Comparison of ENCODE assay signal across 1 cellular context in the genomic region with DNA sequence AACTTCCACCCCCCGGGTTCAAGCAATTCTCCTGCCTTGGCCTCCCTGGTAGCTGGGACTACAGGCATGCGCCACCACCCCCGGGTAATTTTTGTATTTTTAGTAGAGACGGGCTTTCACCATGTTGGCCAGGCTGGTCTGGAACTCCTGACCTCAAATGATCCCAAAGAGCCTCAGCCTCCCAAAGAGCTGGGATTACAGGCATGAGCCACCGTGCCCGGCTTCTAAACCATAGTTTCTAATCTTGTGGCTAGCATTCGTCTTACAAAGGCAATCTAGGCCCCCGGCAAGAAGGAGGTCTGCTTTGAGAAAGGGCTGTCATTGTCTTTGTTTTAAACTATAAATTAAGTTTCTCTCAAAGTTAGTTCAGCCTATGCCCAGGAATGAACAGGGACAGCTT.
TF ChIP-seq lines count a peak whose summit lies in the region.

No MANE protein-coding gene starts in this region.

TF ChIP-seq in H1, 55 proteins besides CTCF, POLR2A, EP300 and RAD21 (continued from another document):
- TF ChIP-seq, protein P1, sequence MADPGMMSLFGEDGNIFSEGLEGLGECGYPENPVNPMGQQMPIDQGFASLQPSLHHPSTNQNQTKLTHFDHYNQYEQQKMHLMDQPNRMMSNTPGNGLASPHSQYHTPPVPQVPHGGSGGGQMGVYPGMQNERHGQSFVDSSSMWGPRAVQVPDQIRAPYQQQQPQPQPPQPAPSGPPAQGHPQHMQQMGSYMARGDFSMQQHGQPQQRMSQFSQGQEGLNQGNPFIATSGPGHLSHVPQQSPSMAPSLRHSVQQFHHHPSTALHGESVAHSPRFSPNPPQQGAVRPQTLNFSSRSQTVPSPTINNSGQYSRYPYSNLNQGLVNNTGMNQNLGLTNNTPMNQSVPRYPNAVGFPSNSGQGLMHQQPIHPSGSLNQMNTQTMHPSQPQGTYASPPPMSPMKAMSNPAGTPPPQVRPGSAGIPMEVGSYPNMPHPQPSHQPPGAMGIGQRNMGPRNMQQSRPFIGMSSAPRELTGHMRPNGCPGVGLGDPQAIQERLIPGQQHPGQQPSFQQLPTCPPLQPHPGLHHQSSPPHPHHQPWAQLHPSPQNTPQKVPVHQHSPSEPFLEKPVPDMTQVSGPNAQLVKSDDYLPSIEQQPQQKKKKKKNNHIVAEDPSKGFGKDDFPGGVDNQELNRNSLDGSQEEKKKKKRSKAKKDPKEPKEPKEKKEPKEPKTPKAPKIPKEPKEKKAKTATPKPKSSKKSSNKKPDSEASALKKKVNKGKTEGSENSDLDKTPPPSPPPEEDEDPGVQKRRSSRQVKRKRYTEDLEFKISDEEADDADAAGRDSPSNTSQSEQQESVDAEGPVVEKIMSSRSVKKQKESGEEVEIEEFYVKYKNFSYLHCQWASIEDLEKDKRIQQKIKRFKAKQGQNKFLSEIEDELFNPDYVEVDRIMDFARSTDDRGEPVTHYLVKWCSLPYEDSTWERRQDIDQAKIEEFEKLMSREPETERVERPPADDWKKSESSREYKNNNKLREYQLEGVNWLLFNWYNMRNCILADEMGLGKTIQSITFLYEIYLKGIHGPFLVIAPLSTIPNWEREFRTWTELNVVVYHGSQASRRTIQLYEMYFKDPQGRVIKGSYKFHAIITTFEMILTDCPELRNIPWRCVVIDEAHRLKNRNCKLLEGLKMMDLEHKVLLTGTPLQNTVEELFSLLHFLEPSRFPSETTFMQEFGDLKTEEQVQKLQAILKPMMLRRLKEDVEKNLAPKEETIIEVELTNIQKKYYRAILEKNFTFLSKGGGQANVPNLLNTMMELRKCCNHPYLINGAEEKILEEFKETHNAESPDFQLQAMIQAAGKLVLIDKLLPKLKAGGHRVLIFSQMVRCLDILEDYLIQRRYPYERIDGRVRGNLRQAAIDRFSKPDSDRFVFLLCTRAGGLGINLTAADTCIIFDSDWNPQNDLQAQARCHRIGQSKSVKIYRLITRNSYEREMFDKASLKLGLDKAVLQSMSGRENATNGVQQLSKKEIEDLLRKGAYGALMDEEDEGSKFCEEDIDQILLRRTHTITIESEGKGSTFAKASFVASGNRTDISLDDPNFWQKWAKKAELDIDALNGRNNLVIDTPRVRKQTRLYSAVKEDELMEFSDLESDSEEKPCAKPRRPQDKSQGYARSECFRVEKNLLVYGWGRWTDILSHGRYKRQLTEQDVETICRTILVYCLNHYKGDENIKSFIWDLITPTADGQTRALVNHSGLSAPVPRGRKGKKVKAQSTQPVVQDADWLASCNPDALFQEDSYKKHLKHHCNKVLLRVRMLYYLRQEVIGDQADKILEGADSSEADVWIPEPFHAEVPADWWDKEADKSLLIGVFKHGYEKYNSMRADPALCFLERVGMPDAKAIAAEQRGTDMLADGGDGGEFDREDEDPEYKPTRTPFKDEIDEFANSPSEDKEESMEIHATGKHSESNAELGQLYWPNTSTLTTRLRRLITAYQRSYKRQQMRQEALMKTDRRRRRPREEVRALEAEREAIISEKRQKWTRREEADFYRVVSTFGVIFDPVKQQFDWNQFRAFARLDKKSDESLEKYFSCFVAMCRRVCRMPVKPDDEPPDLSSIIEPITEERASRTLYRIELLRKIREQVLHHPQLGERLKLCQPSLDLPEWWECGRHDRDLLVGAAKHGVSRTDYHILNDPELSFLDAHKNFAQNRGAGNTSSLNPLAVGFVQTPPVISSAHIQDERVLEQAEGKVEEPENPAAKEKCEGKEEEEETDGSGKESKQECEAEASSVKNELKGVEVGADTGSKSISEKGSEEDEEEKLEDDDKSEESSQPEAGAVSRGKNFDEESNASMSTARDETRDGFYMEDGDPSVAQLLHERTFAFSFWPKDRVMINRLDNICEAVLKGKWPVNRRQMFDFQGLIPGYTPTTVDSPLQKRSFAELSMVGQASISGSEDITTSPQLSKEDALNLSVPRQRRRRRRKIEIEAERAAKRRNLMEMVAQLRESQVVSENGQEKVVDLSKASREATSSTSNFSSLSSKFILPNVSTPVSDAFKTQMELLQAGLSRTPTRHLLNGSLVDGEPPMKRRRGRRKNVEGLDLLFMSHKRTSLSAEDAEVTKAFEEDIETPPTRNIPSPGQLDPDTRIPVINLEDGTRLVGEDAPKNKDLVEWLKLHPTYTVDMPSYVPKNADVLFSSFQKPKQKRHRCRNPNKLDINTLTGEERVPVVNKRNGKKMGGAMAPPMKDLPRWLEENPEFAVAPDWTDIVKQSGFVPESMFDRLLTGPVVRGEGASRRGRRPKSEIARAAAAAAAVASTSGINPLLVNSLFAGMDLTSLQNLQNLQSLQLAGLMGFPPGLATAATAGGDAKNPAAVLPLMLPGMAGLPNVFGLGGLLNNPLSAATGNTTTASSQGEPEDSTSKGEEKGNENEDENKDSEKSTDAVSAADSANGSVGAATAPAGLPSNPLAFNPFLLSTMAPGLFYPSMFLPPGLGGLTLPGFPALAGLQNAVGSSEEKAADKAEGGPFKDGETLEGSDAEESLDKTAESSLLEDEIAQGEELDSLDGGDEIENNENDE (IDR thresholded peaks at IDR 0.05; ENCODE audit: insufficient replicate concordance, low read length): no peak
- TF ChIP-seq CEBPB (IDR thresholded peaks at IDR 0.05; ENCODE audit: low read depth, low read length) (no peak), CHD2 (IDR thresholded peaks at IDR 0.05; ENCODE audit: low read length) (no peak), TAF7 (optimal IDR thresholded peaks at IDR 0.05; ENCODE audit: borderline replicate concordance, low read depth, low read length) (no peak), CHD1 (IDR thresholded peaks at IDR 0.05; ENCODE audit: low read depth, low read length) (no peak)
- TF ChIP-seq, protein P2, sequence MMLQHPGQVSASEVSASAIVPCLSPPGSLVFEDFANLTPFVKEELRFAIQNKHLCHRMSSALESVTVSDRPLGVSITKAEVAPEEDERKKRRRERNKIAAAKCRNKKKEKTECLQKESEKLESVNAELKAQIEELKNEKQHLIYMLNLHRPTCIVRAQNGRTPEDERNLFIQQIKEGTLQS (IDR thresholded peaks at IDR 0.05; ENCODE audit: insufficient read depth, low read depth, low read length): no peak
